ENCODE assay signal across 10 cellular contexts in the genomic region with DNA sequence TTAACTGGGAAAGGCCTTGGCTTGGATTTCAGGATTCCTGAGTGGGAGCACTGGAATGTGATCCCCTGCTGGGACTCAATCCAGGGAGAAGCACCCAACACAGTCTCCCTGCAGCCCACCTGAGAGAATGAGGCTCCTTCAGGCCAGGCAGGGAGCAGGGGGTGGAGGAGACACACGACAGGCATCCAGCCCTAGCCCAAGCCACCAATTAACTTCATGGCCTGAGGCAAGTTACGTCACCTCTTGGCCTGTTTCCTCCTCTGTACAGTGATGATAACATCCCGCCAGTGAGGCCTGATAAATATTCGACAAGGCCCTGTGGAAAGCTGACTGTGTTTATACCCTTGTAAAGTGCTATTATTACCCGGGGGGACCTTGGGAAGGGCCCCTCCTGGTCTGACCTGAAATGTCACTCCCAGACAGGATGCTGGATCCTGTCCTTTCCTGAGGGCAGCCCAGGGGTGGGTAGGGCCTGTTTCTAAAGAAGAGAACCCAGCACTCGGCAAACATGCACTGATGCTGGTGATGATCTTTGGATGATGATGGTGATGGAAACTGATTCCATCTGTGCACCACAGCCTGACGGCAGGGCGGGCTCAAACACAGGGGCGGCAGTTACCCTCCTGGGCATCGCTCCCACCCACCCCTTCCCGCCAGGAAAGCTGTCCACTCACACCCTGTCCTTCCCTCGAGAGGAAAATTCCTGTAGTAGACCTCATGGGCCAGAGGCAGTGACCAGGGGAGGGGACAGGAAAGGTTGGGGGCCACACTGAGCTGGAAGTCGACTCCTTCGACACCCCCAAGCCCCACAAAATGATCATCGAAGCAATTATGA. TPM values are rescaled to one million over a fixed set of nuclear protein-coding genes. Genes with fewer than 3 reads are reported as not detected.
DNase-seq lines count a peak whose midpoint lies in the region; ATAC-seq and TF ChIP-seq lines count a peak whose summit lies in the region.
"Had no signal": no experiment of that assay in that cellular context is flagged by ENCODE, and none has a peak within 500 bp of the region (broad histone marks: within the 10 kb centered on the region; RNA-seq: fewer than 3 reads in every experiment).

No MANE protein-coding gene starts in this region.

- H3K27ac ChIP-seq in GM23248 (peak overlapping the region; percentile 22; the same call in 1 of the 2 replicates), Panc1 (ENCODE audit: low read length) (no peak overlapping the region)

- CTCF ChIA-PET in Panc1 (lab: Charles Lee), result no interaction called here

- H3K27me3 ChIP-seq in GM23248 (replicated peaks; ENCODE audit: insufficient read depth) (no peaks in the 10 kb centered on the region), Panc1 (ENCODE audit: control insufficient read depth, insufficient read depth, low read length) (no peaks in the 10 kb centered on the region)

- H3K4me2 ChIP-seq in GM23248 (ENCODE audit: unreplicated experiment), result no peak overlapping the region

- H3K36me3 ChIP-seq in GM23248 (ENCODE audit: low read depth) (peaks cover 5% of the 10 kb centered on the region; the same call in 1 of the 2 replicates), Panc1 (ENCODE audit: control insufficient read depth, insufficient read depth, low read length) (no peaks in the 10 kb centered on the region)

- no peaks in the 10 kb centered on the region for H4K20me1 ChIP-seq in GM23248 (ENCODE audit: insufficient read depth)

- H3K4me3 ChIP-seq in GM23248 (no peak overlapping the region), Panc1 (ENCODE audit: low read depth in 2 of 2, low read length in 2 of 2) (no peak overlapping the region)

- in situ Hi-C loops in GM23248 (cut with MboI) (no loop called here), Panc1 (cut with HindIII; ENCODE audit: low pct_unique_long_range_greater_than_20kb, low sequenced_read_pairs) (no loop called here)

- peak; percentile 91 for DNase-seq in GM23248
- no peak for DNase-seq in Panc1 (ENCODE audit: low read depth, low spot score)
- DNase-seq in fibroblast of peridontal ligament (ENCODE audit: extremely low read depth), result peak; percentile 85
- no peak for DNase-seq in sciatic nerve (ENCODE audit: low spot score)
- DNase-seq in NCI-H1436 treated with DMSO at 0.1 percent for 48 hours (lab: John Stamatoyannopoulos, UW), result no peak
- DNase-seq: H7 had no signal

- no peaks in the 10 kb centered on the region for H3K79me2 ChIP-seq in GM23248 (ENCODE audit: insufficient read depth)

- intact Hi-C loops in Panc1 (cut with micrococcal nuclease; ENCODE audit: unreplicated experiment) (no loop called here), sciatic nerve (cut with DNase I) (no loop called here)

- peaks cover 17% of the 10 kb centered on the region for H3K4me1 ChIP-seq in GM23248 (ENCODE audit: insufficient read depth)
- peaks cover 8% of the 10 kb centered on the region for H3K4me1 ChIP-seq in Panc1 (ENCODE audit: control insufficient read depth, insufficient read depth, low read length)

- peak; percentile 74 for ATAC-seq in Panc1
- peak; percentile 73 for ATAC-seq in sciatic nerve
- ATAC-seq in GM21723 (IDR thresholded peaks at IDR 0.05; ENCODE audit: unreplicated experiment), result no peak
- no peak for ATAC-seq in GM21737 (IDR thresholded peaks at IDR 0.05; ENCODE audit: unreplicated experiment)
- no peak for ATAC-seq in GM18517 (IDR thresholded peaks at IDR 0.05; ENCODE audit: unreplicated experiment)

- WGBS in GM23248 (ENCODE audit: low coverage in 1 of 2, low lambda C conversion rate in 2 of 2, missing lambda C conversion rate in 2 of 2), 2 experiments, result 30 to 37% methylated on average over 15 of the region's 15 CpGs

- 0 out of 2 replicates have a peak, but pooled peaks cover 6% of the 10 kb centered on the region for H3F3A ChIP-seq in GM23248 (ENCODE audit: insufficient read depth)

- POLR2A ChIA-PET in Panc1 (lab: Charles Lee), result interaction anchor here (0.6 kb wide), 1 partner anchor 26 kb away, joined by 4 read pairs; no protein-coding TSS in a partner anchor

- no peaks in the 10 kb centered on the region for H3K9me3 ChIP-seq in GM23248 (ENCODE audit: low read depth)
- no peaks in the 10 kb centered on the region for H3K9me3 ChIP-seq in Panc1 (ENCODE audit: control insufficient read depth, insufficient read depth, low read depth, low read length)

- TF ChIP-seq CTCF in Panc1 (IDR thresholded peaks at IDR 0.05), result no peak

- H3K9ac ChIP-seq in GM23248, result peak overlapping the region; percentile 48

- H2AFZ ChIP-seq in GM23248, result peak overlapping the region; percentile 13; the same call in 1 of the 2 replicates

- H3K9me2 ChIP-seq in GM23248 (ENCODE audit: insufficient read depth), result no peaks in the 10 kb centered on the region

- BruUV-seq in Panc1 (replicated peaks; lab: Mats Ljungman, UMichigan), result no TSS peak

RNA-seq across cellular contexts. Expression of a gene that starts 12.4 kb away (rescaled TPM):
- 3.0 and 3.4 TPM in 2 replicates for total RNA-seq in GM23248 (2014; rRNA removed; shearing (Covaris generic))
- 1.7 and 2.5 TPM in 2 replicates for polyA plus RNA-seq in GM23248 (2016; fragmentation: Nextera tagmentation; extraction: Ambion mirVana)
- total RNA-seq in Panc1 (2021; ENCODE audit: unreplicated experiment), result 3.0 TPM
- polyA plus RNA-seq in Panc1 (2012; ENCODE audit: insufficient read length), result 4.9 TPM
- 6.5 TPM for total RNA-seq in sciatic nerve

RNA-seq across cellular contexts. Expression of a gene that starts 13.3 kb away (rescaled TPM):
- 2.1 TPM in 1 of 2 replicates, not detected in the other for total RNA-seq in GM23248 (2014; rRNA removed; shearing (Covaris generic))
- not detected in 2 replicates for polyA plus RNA-seq in GM23248 (2016; fragmentation: Nextera tagmentation; extraction: Ambion mirVana)
- total RNA-seq in Panc1 (2021; ENCODE audit: unreplicated experiment), result 1.6 TPM
- polyA plus RNA-seq in Panc1 (2012; ENCODE audit: insufficient read length), result 1.3 TPM
- 9.0 TPM for total RNA-seq in sciatic nerve
- total RNA-seq: H7 had no signal

RNA-seq across cellular contexts. Expression of a gene that starts 20.1 kb away (rescaled TPM):
- total RNA-seq in GM23248 (2014; rRNA removed; shearing (Covaris generic)), result not detected in 2 replicates
- polyA plus RNA-seq in GM23248 (2016; fragmentation: Nextera tagmentation; extraction: Ambion mirVana), result not detected in 2 replicates
- total RNA-seq in Panc1 (2021; ENCODE audit: unreplicated experiment) (0.18 TPM), sciatic nerve (0.27 TPM)
- 0.16 TPM for polyA plus RNA-seq in Panc1 (2012; ENCODE audit: insufficient read length)
- total RNA-seq: glomerular endothelial cell, H7 had no signal

RNA-seq across cellular contexts. Expression of a gene that starts 20.2 kb away (rescaled TPM):
- total RNA-seq in GM23248 (2014; rRNA removed; shearing (Covaris generic)), result 104 and 136 TPM in 2 replicates
- polyA plus RNA-seq in GM23248 (2016; fragmentation: Nextera tagmentation; extraction: Ambion mirVana), result 204 and 205 TPM in 2 replicates
- total RNA-seq in Panc1 (2021; ENCODE audit: unreplicated experiment) (234 TPM), sciatic nerve (97.3 TPM)
- polyA plus RNA-seq in Panc1 (2012; ENCODE audit: insufficient read length), result 179 TPM

RNA-seq across cellular contexts. Expression of a gene that starts 31.9 kb away (rescaled TPM):
- total RNA-seq in GM23248 (2014; rRNA removed; shearing (Covaris generic)), result 5.7 and 10.0 TPM in 2 replicates
- 5.5 and 6.4 TPM in 2 replicates for polyA plus RNA-seq in GM23248 (2016; fragmentation: Nextera tagmentation; extraction: Ambion mirVana)
- total RNA-seq in Panc1 (2021; ENCODE audit: unreplicated experiment) (13.3 TPM), sciatic nerve (35.5 TPM)
- polyA plus RNA-seq in Panc1 (2012; ENCODE audit: insufficient read length), result 14.9 TPM

Comparison
In these comparisons a context has a peak if more than half of its experiments do, and no peak if none do; other contexts are left out.
1. DNase-seq: peak in GM23248 (single experiment) and fibroblast of peridontal ligament (single experiment); none in Panc1 (single experiment), sciatic nerve (single experiment) and NCI-H1436 treated with DMSO at 0.1 percent for 48 hours (single experiment).
2. ATAC-seq: peak in Panc1 (single experiment) and sciatic nerve (single experiment); none in GM21723 (single experiment), GM21737 (single experiment) and GM18517 (single experiment).